In genomic region chr9:33552315-33552725, GRCh38 we compare ENCODE assay signal across 9 cellular contexts. TPM values are rescaled to one million over a fixed set of nuclear protein-coding genes. Genes with fewer than 3 reads are reported as not detected.
DNase-seq lines count a peak whose midpoint lies in the region; ATAC-seq, FAIRE-seq and TF ChIP-seq lines count a peak whose summit lies in the region.
"Not testable (repeated sequence)": the region's sequence is repeated elsewhere in the genome, so short reads cannot be mapped to it uniquely, and the experiment has no call there.
"Had no signal": no experiment of that assay in that cellular context is flagged by ENCODE, and none has a peak within 500 bp of the region (broad histone marks: within the 10 kb centered on the region; RNA-seq: fewer than 3 reads in every experiment).

No MANE protein-coding gene starts in this region.

- not testable (repeated sequence) for TF ChIP-seq RAD21 in GM12878 (IDR thresholded peaks at IDR 0.05; ENCODE audit: insufficient read depth, low read depth, low read length)

- not testable (repeated sequence) for H3K4me3 ChIP-seq in GM12878

- H4K20me1 ChIP-seq in GM12878 (ENCODE audit: control insufficient read depth, insufficient read depth): not testable (repeated sequence)

- H3K27ac Mint-ChIP-seq in T-helper 2 cell treated with Interferon-gamma antibody and Interleukin-4, amounts not matched to agents 5 μg/mL and 100 μg/mL, for 36 hours; natural killer cell treated with Interleukin-12 subunit alpha and Interleukin-12 subunit beta and Interleukin-15 and Interleukin-18, amount 100 ng/mL, for 72 hours: not testable (repeated sequence)

- TF ChIP-seq POLR2A in GM12878 (IDR thresholded peaks at IDR 0.05; ENCODE audit: low read depth, low read length): not testable (repeated sequence)

- not testable (repeated sequence) for H3K9ac ChIP-seq in GM12878 (ENCODE audit: control insufficient read depth, insufficient read depth, low read length)

- H3K36me3 ChIP-seq in GM12878 (ENCODE audit: control insufficient read depth in 2 of 2, insufficient read depth in 2 of 2, low read length in 1 of 2): not testable (repeated sequence)

- WGBS in GM12878 (ENCODE audit: insufficient coverage, insufficient replicate concordance, low lambda C conversion rate, missing lambda C conversion rate): 39% methylated on average over 4 of the region's 4 CpGs

- not testable (repeated sequence) for H3K9me3 Mint-ChIP-seq in T-helper 2 cell treated with Interferon-gamma antibody and Interleukin-4, amounts not matched to agents 5 μg/mL and 100 μg/mL, for 36 hours; natural killer cell treated with Interleukin-12 subunit alpha and Interleukin-12 subunit beta and Interleukin-15 and Interleukin-18, amount 100 ng/mL, for 72 hours

- FAIRE-seq in GM12878 (lab: Jason Lieb, UNC): not testable (repeated sequence)

- in situ Hi-C loops in G401 (cut with HindIII; ENCODE audit: low sequenced_read_pairs); GM12878 (cut with MboI): not testable (repeated sequence)

- TF ChIP-seq EP300 in GM12878 (IDR thresholded peaks at IDR 0.05; ENCODE audit: borderline replicate concordance in 1 of 2, control insufficient read depth in 1 of 2, low read depth in 2 of 2, low read length in 2 of 2): not testable (repeated sequence)

- POLR2A ChIA-PET in GM12878 (lab: Charles Lee): not testable (repeated sequence)

- H3K27ac ChIP-seq in GM12878 (ENCODE audit: control insufficient read depth, insufficient read depth): not testable (repeated sequence)

- H3K9me3 ChIP-seq in GM12878 (replicated peaks; ENCODE audit: control insufficient read depth, insufficient read depth, low read length): not testable (repeated sequence)

- BruUV-seq in GM12878 (replicated peaks; lab: Mats Ljungman, UMichigan): not testable (repeated sequence)

- not testable (repeated sequence) for H3K36me3 Mint-ChIP-seq in T-helper 2 cell treated with Interferon-gamma antibody and Interleukin-4, amounts not matched to agents 5 μg/mL and 100 μg/mL, for 36 hours (ENCODE audit: low read depth); natural killer cell treated with Interleukin-12 subunit alpha and Interleukin-12 subunit beta and Interleukin-15 and Interleukin-18, amount 100 ng/mL, for 72 hours

- RAD21 ChIA-PET in GM12878 (lab: Charles Lee; ENCODE audit: unreplicated experiment): not testable (repeated sequence)

- not testable (repeated sequence) for H3K79me2 ChIP-seq in GM12878 (ENCODE audit: control insufficient read depth, insufficient read depth, low read length)

- peaks cover 12% of the 10 kb centered on the region for H3K27me3 Mint-ChIP-seq in T-helper 2 cell treated with Interferon-gamma antibody and Interleukin-4, amounts not matched to agents 5 μg/mL and 100 μg/mL, for 36 hours (ENCODE audit: low read depth)
- H3K27me3 Mint-ChIP-seq in natural killer cell treated with Interleukin-12 subunit alpha and Interleukin-12 subunit beta and Interleukin-15 and Interleukin-18, amount 100 ng/mL, for 72 hours: peaks cover 20 to 42% of the 10 kb centered on the region in 2 donors

- CTCF ChIA-PET in GM12878 (lab: Yijun Ruan, JAX): not testable (repeated sequence)

- H2AFZ ChIP-seq in GM12878 (ENCODE audit: control insufficient read depth, low read depth, low read length): not testable (repeated sequence)

- peak; percentile 43 for DNase-seq in G401 (ENCODE audit: low spot score)
- DNase-seq in NCI-H1694 treated with DMSO at 0.1 percent for 48 hours (lab: John Stamatoyannopoulos, UW): peak; percentile 4
- peak; percentile 18 for DNase-seq in T-helper 2 cell treated with Interferon-gamma antibody and Interleukin-4, amounts not matched to agents 5 μg/mL and 100 μg/mL, for 36 hours (ENCODE audit: low spot score)
- DNase-seq in GM12878 (ENCODE audit: low read depth, low spot score); Right ventricle myocardium superior; natural killer cell treated with Interleukin-12 subunit alpha and Interleukin-12 subunit beta and Interleukin-15 and Interleukin-18, amount 100 ng/mL, for 72 hours (ENCODE audit: low spot score): not testable (repeated sequence)

- not testable (repeated sequence) for H3K4me2 ChIP-seq in GM12878 (ENCODE audit: control insufficient read depth, insufficient read depth)

- H3K27me3 ChIP-seq in GM12878 (replicated peaks in 1 of 2; ENCODE audit: control insufficient read depth in 2 of 2, insufficient read depth in 2 of 2, low read length in 1 of 2): not testable (repeated sequence)

- not testable (repeated sequence) for TF ChIP-seq CTCF in GM12878 (IDR thresholded peaks at IDR 0.05 in 2 of 3, conservative IDR thresholded peaks at IDR 0.05 in 1 of 3; ENCODE audit: control insufficient read depth in 2 of 3, extremely low read depth in 1 of 3, insufficient read depth in 1 of 3, low read depth in 3 of 3, low read length in 3 of 3)

- intact Hi-C loops in GM12878 (cut with micrococcal nuclease; ENCODE audit: unreplicated experiment); Right ventricle myocardium superior (cut with DNase I): not testable (repeated sequence)

- not testable (repeated sequence) for H3K4me1 Mint-ChIP-seq in T-helper 2 cell treated with Interferon-gamma antibody and Interleukin-4, amounts not matched to agents 5 μg/mL and 100 μg/mL, for 36 hours (ENCODE audit: low read depth); natural killer cell treated with Interleukin-12 subunit alpha and Interleukin-12 subunit beta and Interleukin-15 and Interleukin-18, amount 100 ng/mL, for 72 hours (ENCODE audit: low read depth in 2 of 2)

- SMC1A ChIA-PET in GM12878 (lab: Charles Lee; ENCODE audit: uncharacterized antibody, unreplicated experiment): not testable (repeated sequence)

- ATAC-seq in GM12878 (peak; percentile 28; the same call in 2 of the 3 replicates), esophagus mucosa (peak; percentile 99), Right ventricle myocardium superior (ENCODE audit: poor library complexity) (peak; percentile 56)
- ATAC-seq in natural killer cell treated with Interleukin-12 subunit alpha and Interleukin-12 subunit beta and Interleukin-15 and Interleukin-18, amount 100 ng/mL, for 72 hours: peak; percentile 60 to 94

- H3K4me1 ChIP-seq in GM12878 (ENCODE audit: control insufficient read depth, insufficient read depth, low read length): not testable (repeated sequence)

- H3K4me3 Mint-ChIP-seq in T-helper 2 cell treated with Interferon-gamma antibody and Interleukin-4, amounts not matched to agents 5 μg/mL and 100 μg/mL, for 36 hours; natural killer cell treated with Interleukin-12 subunit alpha and Interleukin-12 subunit beta and Interleukin-15 and Interleukin-18, amount 100 ng/mL, for 72 hours: not testable (repeated sequence)

RNA-seq across cellular contexts. Expression of gene ANKRD18B, which starts 28.3 kb away (rescaled TPM):
- total RNA-seq in G401 (2014; rRNA removed; shearing (Covaris generic)): 3.2 and 20.1 TPM in 2 replicates
- total RNA-seq in GM12878 (2013; cell fraction: nucleolus; rRNA removed): not detected in 2 replicates
- total RNA-seq in GM12878 (2014; rRNA removed): not detected in 2 replicates
- total RNA-seq in GM12878 (2014; rRNA removed; fragmentation: Illumina TruSeq; extraction: Trizol): not detected in 2 replicates
- not detected in 2 replicates for total RNA-seq in GM12878 (2021)
- not detected for polyA plus RNA-seq in GM12878 (2011; ENCODE audit: low read depth)
- polyA plus RNA-seq in GM12878 (2011; rRNA removed): not detected in 2 replicates
- not detected in 2 replicates for polyA plus RNA-seq in GM12878 (2011; cell fraction: cytosol; rRNA removed)
- polyA plus RNA-seq in GM12878 (2011; cell fraction: nucleus; rRNA removed): not detected in 2 replicates
- not detected in 2 replicates for polyA plus RNA-seq in GM12878 (2012)
- polyA plus RNA-seq in GM12878 (2014; fragmentation: Illumina TruSeq; extraction: Trizol): not detected in 2 replicates
- not detected for polyA plus RNA-seq in GM12878 (2014; fragmentation: Nextera tagmentation; extraction: Ambion mirVana)
- polyA plus RNA-seq in GM12878 (2014; rRNA removed): not detected in 2 replicates
- polyA plus RNA-seq in GM12878 (2016; fragmentation: Nextera tagmentation; extraction: Ambion mirVana): not detected
- not detected in 2 replicates for polyA minus RNA-seq in GM12878 (2011; rRNA and poly(A)+ RNA removed)
- not detected in 2 replicates for polyA minus RNA-seq in GM12878 (2011; cell fraction: cytosol; rRNA and poly(A)+ RNA removed)
- polyA minus RNA-seq in GM12878 (2011; cell fraction: nucleus; rRNA and poly(A)+ RNA removed): not detected in 2 replicates
- total RNA-seq in esophagus mucosa: 10.0 TPM
- not detected for total RNA-seq in Right ventricle myocardium superior
- 1 to 10 TPM in 1 of 2 donors, not detected in 1; 3.9 TPM for total RNA-seq in natural killer cell treated with Interleukin-12 subunit alpha and Interleukin-12 subunit beta and Interleukin-15 and Interleukin-18, amount 100 ng/mL, for 72 hours
- total RNA-seq: ascending aorta, Peyer's patch had no signal

Comparison
In these comparisons a context has a peak if more than half of its experiments do, and no peak if none do; other contexts are left out.
1. ATAC-seq: peak in every context shown above with its lines; median percentile 99 in esophagus mucosa; 77 in natural killer cell treated with Interleukin-12 subunit alpha and Interleukin-12 subunit beta and Interleukin-15 and Interleukin-18, amount 100 ng/mL, for 72 hours; 56 in Right ventricle myocardium superior; 28 in GM12878.